ENCODE assay signal across 8 cellular contexts in the genomic region with DNA sequence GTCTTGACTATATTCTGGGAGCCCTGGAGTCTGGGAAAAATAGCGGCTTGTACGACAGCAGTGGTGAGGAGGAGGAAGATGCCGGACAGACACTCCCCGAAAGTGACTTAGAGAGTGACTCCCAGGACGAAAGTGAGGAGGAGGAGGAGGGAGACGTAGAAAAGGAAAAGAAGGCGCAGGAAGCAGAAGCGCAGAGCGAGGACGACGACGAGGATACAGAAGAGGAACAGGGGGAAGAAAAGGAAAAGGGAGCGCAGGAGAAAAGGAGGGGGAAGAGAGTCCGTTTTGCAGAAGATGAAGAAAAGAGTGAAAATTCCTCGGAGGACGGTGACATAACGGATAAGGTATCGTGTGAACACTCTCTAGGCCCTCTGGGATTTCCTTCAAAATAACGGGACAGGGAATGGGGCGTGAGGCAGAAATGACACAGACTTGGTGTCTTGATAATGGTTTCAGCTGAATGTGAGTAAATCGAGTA. TPM values are rescaled to one million over a fixed set of nuclear protein-coding genes. Genes with fewer than 3 reads are reported as not detected.
DNase-seq lines count a peak whose midpoint lies in the region.

No MANE protein-coding gene starts in this region.

- no peaks in the 10 kb centered on the region for H3K27me3 ChIP-seq in subcutaneous abdominal adipose tissue (ENCODE audit: control insufficient read depth in 5 of 5, insufficient read depth in 4 of 5, low read length in 5 of 5)

- DNase-seq in activated naive CD4-positive, alpha-beta T cell treated with anti-CD3 and anti-CD28 coated beads for 36 hours, result no peak
- no peak for DNase-seq in activated naive CD4-positive, alpha-beta T cell (lab: John Stamatoyannopoulos, UW)
- DNase-seq in activated CD4-positive, alpha-beta memory T cell treated with anti-CD3 and anti-CD28 coated beads for 36 hours, result no peak
- DNase-seq in C1 segment of cervical spinal cord (lab: John Stamatoyannopoulos, UW) (no peak), islet precursor cell (no peak), NCI-H2227 treated with DMSO at 0.1 percent for 48 hours (lab: John Stamatoyannopoulos, UW) (no peak)

- H3K27me3 Mint-ChIP-seq in activated naive CD4-positive, alpha-beta T cell treated with anti-CD3 and anti-CD28 coated beads for 36 hours (ENCODE audit: low read depth), result peaks cover 6% of the 10 kb centered on the region
- peaks cover 3% of the 10 kb centered on the region for H3K27me3 Mint-ChIP-seq in activated CD4-positive, alpha-beta memory T cell treated with anti-CD3 and anti-CD28 coated beads for 36 hours

- H3K36me3 Mint-ChIP-seq in activated naive CD4-positive, alpha-beta T cell treated with anti-CD3 and anti-CD28 coated beads for 36 hours (ENCODE audit: low read depth), result peaks cover 36% of the 10 kb centered on the region
- peaks cover 41% of the 10 kb centered on the region for H3K36me3 Mint-ChIP-seq in activated CD4-positive, alpha-beta memory T cell treated with anti-CD3 and anti-CD28 coated beads for 36 hours

- H3K4me1 ChIP-seq in subcutaneous abdominal adipose tissue (ENCODE audit: control insufficient read depth in 5 of 5, insufficient read depth in 5 of 5, low read length in 5 of 5), result peaks cover 3 to 34% (median 33%) of the 10 kb centered on the region in 5 donors

- H3K27ac ChIP-seq in subcutaneous abdominal adipose tissue (ENCODE audit: low read depth, low read length), result peak overlapping the region; percentile 46

- intact Hi-C loops in activated naive CD4-positive, alpha-beta T cell treated with anti-CD3 and anti-CD28 coated beads for 36 hours (cut with micrococcal nuclease), result loop anchor here (10.0 kb wide), 2 partner anchors 394 to 434 kb away; no protein-coding TSS in a partner anchor
- intact Hi-C loops in activated CD4-positive, alpha-beta memory T cell treated with anti-CD3 and anti-CD28 coated beads for 36 hours (cut with micrococcal nuclease), result loop anchor here (2.0 to 10.0 kb wide), 3 partner anchors 28 to 324 kb away; no protein-coding TSS in a partner anchor

- POLR2A ChIA-PET in activated CD4-positive, alpha-beta memory T cell treated with anti-CD3 and anti-CD28 coated beads for 36 hours (lab: Charles Lee), result interaction anchor here (1.3 to 2.2 kb wide), 3 partner anchors 20 to 57 kb away, joined by 4 to 21 read pairs (median 9); a partner anchor contains a TSS

- H3K4me3 ChIP-seq in iPS-18c (ENCODE audit: insufficient read depth, low read depth, low read length) (peak overlapping the region; percentile 91), subcutaneous abdominal adipose tissue (ENCODE audit: low read depth in 1 of 5, low read length in 5 of 5) (peak overlapping the region; percentile 90 to 95 (median 93))

- H3K4me3 Mint-ChIP-seq in activated naive CD4-positive, alpha-beta T cell treated with anti-CD3 and anti-CD28 coated beads for 36 hours, result peak overlapping the region; percentile 90
- peak overlapping the region; percentile 87 for H3K4me3 Mint-ChIP-seq in activated CD4-positive, alpha-beta memory T cell treated with anti-CD3 and anti-CD28 coated beads for 36 hours

- CTCF ChIA-PET in activated naive CD4-positive, alpha-beta T cell treated with anti-CD3 and anti-CD28 coated beads for 36 hours (lab: Charles Lee), result interaction anchor here (0.5 to 1.3 kb wide), 7 partner anchors 14 to 261 kb away, joined by 3 to 6 read pairs (median 3); a partner anchor contains a TSS
- CTCF ChIA-PET in activated CD4-positive, alpha-beta memory T cell treated with anti-CD3 and anti-CD28 coated beads for 36 hours (lab: Charles Lee), result interaction anchor here (0.6 to 3.3 kb wide), 11 partner anchors 15 to 1606 kb away, joined by 3 to 17 read pairs (median 6); a partner anchor contains a TSS

- H3K36me3 ChIP-seq in subcutaneous abdominal adipose tissue (ENCODE audit: control insufficient read depth in 5 of 5, insufficient read depth in 5 of 5, low read length in 5 of 5), result peaks cover 19 to 35% (median 30%) of the 10 kb centered on the region in 5 donors

- H3K27ac Mint-ChIP-seq in activated naive CD4-positive, alpha-beta T cell treated with anti-CD3 and anti-CD28 coated beads for 36 hours, result peak overlapping the region; percentile 48
- peak overlapping the region; percentile 10 for H3K27ac Mint-ChIP-seq in activated CD4-positive, alpha-beta memory T cell treated with anti-CD3 and anti-CD28 coated beads for 36 hours

- H3K9ac ChIP-seq in subcutaneous abdominal adipose tissue (ENCODE audit: low read length in 5 of 5), result peak overlapping the region; percentile 81 to 94 (median 90)

- no peaks in the 10 kb centered on the region for H3K9me3 Mint-ChIP-seq in activated naive CD4-positive, alpha-beta T cell treated with anti-CD3 and anti-CD28 coated beads for 36 hours
- H3K9me3 Mint-ChIP-seq in activated CD4-positive, alpha-beta memory T cell treated with anti-CD3 and anti-CD28 coated beads for 36 hours, result no peaks in the 10 kb centered on the region

- no peaks in the 10 kb centered on the region for H3K9me3 ChIP-seq in iPS-18c (ENCODE audit: control insufficient read depth, insufficient read depth, low read length)
- no peaks in the 10 kb centered on the region for H3K9me3 ChIP-seq in subcutaneous abdominal adipose tissue (ENCODE audit: control insufficient read depth in 5 of 5, low read length in 5 of 5)

- peaks cover 37% of the 10 kb centered on the region for H3K4me1 Mint-ChIP-seq in activated naive CD4-positive, alpha-beta T cell treated with anti-CD3 and anti-CD28 coated beads for 36 hours (ENCODE audit: low read depth)
- H3K4me1 Mint-ChIP-seq in activated CD4-positive, alpha-beta memory T cell treated with anti-CD3 and anti-CD28 coated beads for 36 hours (ENCODE audit: low read depth), result peaks cover 27% of the 10 kb centered on the region

RNA-seq across cellular contexts. Expression of a gene that starts 0.9 kb away (rescaled TPM):
- total RNA-seq in activated naive CD4-positive, alpha-beta T cell treated with anti-CD3 and anti-CD28 coated beads for 36 hours, result 10 to 100 TPM; 26.0 to 28.3 TPM
- 10 to 100 TPM; 29.2 to 31.3 TPM for total RNA-seq in activated CD4-positive, alpha-beta memory T cell treated with anti-CD3 and anti-CD28 coated beads for 36 hours

RNA-seq across cellular contexts. Expression of a gene that starts 57.4 kb away (rescaled TPM):
- 10 to 100 TPM; 25.2 to 33.8 TPM for total RNA-seq in activated naive CD4-positive, alpha-beta T cell treated with anti-CD3 and anti-CD28 coated beads for 36 hours
- total RNA-seq in activated CD4-positive, alpha-beta memory T cell treated with anti-CD3 and anti-CD28 coated beads for 36 hours, result 10 to 100 TPM; 36.6 to 37.8 TPM
